ENCODE assay signal across 1 cellular context in genomic region chr20:46638367-46639274, GRCh38.
TF ChIP-seq lines count a peak whose summit lies in the region.

No MANE protein-coding gene starts in this region.

TF ChIP-seq in HepG2, 621 proteins besides CTCF, POLR2A, EP300 and RAD21 (continued from another document and continues in another):
- TF ChIP-seq BCL3 (CRISPR knock-in tag; IDR thresholded peaks at IDR 0.05) (peak; percentile 52; the same call in 1 of the 2 replicates), AKAP8 (CRISPR knock-in tag; IDR thresholded peaks at IDR 0.05) (no peak), POLR2G (IDR thresholded peaks at IDR 0.05; ENCODE audit: low read depth, low read length) (peak; percentile 79), MED8 (CRISPR knock-in tag; IDR thresholded peaks at IDR 0.05; ENCODE audit: insufficient replicate concordance) (no peak), RBM39 (IDR thresholded peaks at IDR 0.05; ENCODE audit: low read depth, low read length, poor library complexity, severe bottlenecking) (peak; percentile 97), ZNF709 (CRISPR knock-in tag; IDR thresholded peaks at IDR 0.05) (no peak; the same call in 1 of the 2 replicates), HNF1B (CRISPR knock-in tag; IDR thresholded peaks at IDR 0.05) (no peak), ZNF382 (CRISPR knock-in tag; IDR thresholded peaks at IDR 0.05; ENCODE audit: borderline replicate concordance) (no peak), DMTF1 (CRISPR knock-in tag; IDR thresholded peaks at IDR 0.05) (no peak), ZNF329 (CRISPR knock-in tag; IDR thresholded peaks at IDR 0.05; ENCODE audit: low read depth) (no peak), TSC22D2 (CRISPR knock-in tag; IDR thresholded peaks at IDR 0.05; ENCODE audit: borderline replicate concordance) (no peak), ZNF101 (CRISPR knock-in tag; IDR thresholded peaks at IDR 0.05; ENCODE audit: borderline replicate concordance, low read depth) (no peak), SALL2 (CRISPR knock-in tag; IDR thresholded peaks at IDR 0.05) (no peak), ZNF800 (CRISPR knock-in tag; IDR thresholded peaks at IDR 0.05) (no peak), FOXP1 (IDR thresholded peaks at IDR 0.05) (no peak), FOXP1 (CRISPR knock-in tag; IDR thresholded peaks at IDR 0.05) (no peak), DNMT1 (CRISPR knock-in tag; IDR thresholded peaks at IDR 0.05) (peak; percentile 88; the same call in 1 of the 2 replicates), ZBTB38 (CRISPR knock-in tag; IDR thresholded peaks at IDR 0.05) (peak; percentile 98), FOXK2 (IDR thresholded peaks at IDR 0.05) (no peak), EEA1 (CRISPR knock-in tag; IDR thresholded peaks at IDR 0.05; ENCODE audit: borderline replicate concordance) (peak; percentile 69; the same call in 1 of the 2 replicates), ZNF772 (CRISPR knock-in tag; IDR thresholded peaks at IDR 0.05) (no peak), TBX3 (IDR thresholded peaks at IDR 0.05; ENCODE audit: borderline replicate concordance) (peak; percentile 46; the same call in 1 of the 2 replicates), PLSCR1 (CRISPR knock-in tag; IDR thresholded peaks at IDR 0.05; ENCODE audit: borderline replicate concordance) (no peak), ZSCAN25 (CRISPR knock-in tag; IDR thresholded peaks at IDR 0.05) (no peak; the same call in 1 of the 2 replicates), ZFP36 (IDR thresholded peaks at IDR 0.05; ENCODE audit: borderline replicate concordance, low read depth, low read length, partially characterized antibody) (no peak), ARHGAP35 (CRISPR knock-in tag; IDR thresholded peaks at IDR 0.05; ENCODE audit: borderline replicate concordance) (no peak), IKZF5 (CRISPR knock-in tag; IDR thresholded peaks at IDR 0.05) (no peak; the same call in 1 of the 2 replicates), ZNF687 (CRISPR knock-in tag; IDR thresholded peaks at IDR 0.05) (peak; percentile 98), SMYD3 (CRISPR knock-in tag; IDR thresholded peaks at IDR 0.05) (no peak), CENPT (CRISPR knock-in tag; IDR thresholded peaks at IDR 0.05; ENCODE audit: low read depth) (no peak), FOXC1 (CRISPR knock-in tag; IDR thresholded peaks at IDR 0.05; ENCODE audit: borderline replicate concordance) (0 out of 2 replicates have a peak, but pooled peaks have one; percentile 45), SMARCC2 (IDR thresholded peaks at IDR 0.05) (no peak), ZNF670 (CRISPR knock-in tag; IDR thresholded peaks at IDR 0.05; ENCODE audit: borderline replicate concordance) (0 out of 2 replicates have a peak, but pooled peaks have one; percentile 35), UBTF (CRISPR knock-in tag; IDR thresholded peaks at IDR 0.05) (peak; percentile 86), ZNF503 (CRISPR knock-in tag; IDR thresholded peaks at IDR 0.05) (peak; percentile 74; the same call in 1 of the 2 replicates), BHLHE40 (IDR thresholded peaks at IDR 0.05; ENCODE audit: low read length) (peak; percentile 57; the same call in 1 of the 2 replicates), SUZ12 (IDR thresholded peaks at IDR 0.05; ENCODE audit: low read depth, low read length) (no peak), SIN3A (IDR thresholded peaks at IDR 0.05; ENCODE audit: borderline replicate concordance, low read depth, low read length) (0 out of 2 replicates have a peak, but pooled peaks have one; percentile 14), ZNF275 (CRISPR knock-in tag; IDR thresholded peaks at IDR 0.05; ENCODE audit: borderline replicate concordance) (no peak), ZBTB8A (CRISPR knock-in tag; IDR thresholded peaks at IDR 0.05; ENCODE audit: borderline replicate concordance, low read depth) (no peak), CENPX (CRISPR knock-in tag; IDR thresholded peaks at IDR 0.05) (no peak), ERF (CRISPR knock-in tag; IDR thresholded peaks at IDR 0.05) (0 out of 2 replicates have a peak, but pooled peaks have one; percentile 18), TEF (CRISPR knock-in tag; IDR thresholded peaks at IDR 0.05) (no peak)
